Comparison of ENCODE assay signal across 15 cellular contexts in the genomic region with DNA sequence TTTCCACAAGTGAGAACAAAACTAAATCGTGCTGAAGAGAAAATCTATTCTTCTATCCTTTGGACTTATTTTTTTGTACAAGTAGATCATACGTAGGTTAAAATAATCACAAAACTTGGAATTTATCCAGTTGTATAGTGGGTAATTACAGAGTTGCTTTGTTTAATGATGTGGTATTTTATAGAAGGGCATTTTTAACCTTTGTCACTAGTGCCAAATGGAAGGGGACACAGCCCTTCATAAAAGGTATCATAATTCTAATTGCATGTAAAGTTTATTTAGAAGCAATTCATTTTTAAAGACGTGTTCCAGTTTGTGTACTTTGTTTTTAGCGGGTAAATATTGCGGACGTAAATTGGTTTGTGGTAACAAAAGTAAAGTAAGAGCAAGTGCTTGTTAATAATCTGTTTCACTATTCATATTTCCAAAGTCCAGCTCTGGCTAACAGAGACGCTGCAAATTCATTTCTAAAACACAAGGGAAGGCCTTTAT.
"Had no signal": no experiment of that assay in that cellular context is flagged by ENCODE, and none has a peak within 500 bp of the region (broad histone marks: within the 10 kb centered on the region; RNA-seq: fewer than 3 reads in every experiment).

No MANE protein-coding gene starts in this region.

- ATAC-seq: activated T-helper 17 cell treated with anti-CD3 and anti-CD28 coated beads, Interleukin-2, amount 50 U/mL, for 72 hours; foreskin keratinocyte; natural killer cell treated with Interleukin-12 subunit alpha and Interleukin-12 subunit beta and Interleukin-15 and Interleukin-18, amount 100 ng/mL, for 72 hours had no signal

- H3K27ac Mint-ChIP-seq: activated T-helper 17 cell treated with anti-CD3 and anti-CD28 coated beads, Interleukin-2, amount 50 U/mL, for 72 hours; natural killer cell treated with Interleukin-12 subunit alpha and Interleukin-12 subunit beta and Interleukin-15 and Interleukin-18, amount 100 ng/mL, for 72 hours had no signal

- H3K4me1 Mint-ChIP-seq: activated T-helper 17 cell treated with anti-CD3 and anti-CD28 coated beads, Interleukin-2, amount 50 U/mL, for 72 hours had no signal

- H3K9me3 Mint-ChIP-seq: natural killer cell treated with Interleukin-12 subunit alpha and Interleukin-12 subunit beta and Interleukin-15 and Interleukin-18, amount 100 ng/mL, for 72 hours had no signal

- H3K4me3 Mint-ChIP-seq: activated T-helper 17 cell treated with anti-CD3 and anti-CD28 coated beads, Interleukin-2, amount 50 U/mL, for 72 hours; natural killer cell treated with Interleukin-12 subunit alpha and Interleukin-12 subunit beta and Interleukin-15 and Interleukin-18, amount 100 ng/mL, for 72 hours had no signal

- H3K36me3 Mint-ChIP-seq: natural killer cell treated with Interleukin-12 subunit alpha and Interleukin-12 subunit beta and Interleukin-15 and Interleukin-18, amount 100 ng/mL, for 72 hours had no signal

- DNase-seq: activated CD4-positive, alpha-beta T cell treated with anti-CD3 and anti-CD28 coated beads, Interleukin-2, amount 50 U/mL, for 4 hours; activated CD4-positive, CD25-positive, alpha-beta regulatory T cell treated with anti-CD3 and anti-CD28 coated beads, Interleukin-2, amount 50 U/mL, for 72 hours; activated naive CD4-positive, alpha-beta T cell treated with Interleukin-2 at 50 U/mL for 16 hours; cerebellar nuclear complex; effector memory CD4-positive, alpha-beta T cell; foreskin keratinocyte; glutamatergic neuron; mesendoderm; retina; stimulated activated CD4-positive, alpha-beta T cell treated with anti-CD3 and anti-CD28 coated beads, Interleukin-15, amount 100 ng/mL, for 24 hours; stimulated activated CD4-positive, alpha-beta T cell treated with anti-CD3 and anti-CD28 coated beads, Interleukin-4, amount 100 ng/mL, for 1 hour; stimulated activated naive CD4-positive, alpha-beta T cell; transverse colon had no signal
